1 cellular context compared by ENCODE assay signal in genomic region chr13:82900453-82900852, GRCh38.
TF ChIP-seq lines count a peak whose summit lies in the region.

No MANE protein-coding gene starts in this region.

TF ChIP-seq in H1, 55 proteins besides CTCF, POLR2A, EP300 and RAD21 (continued from another document):
- TF ChIP-seq, protein P1, sequence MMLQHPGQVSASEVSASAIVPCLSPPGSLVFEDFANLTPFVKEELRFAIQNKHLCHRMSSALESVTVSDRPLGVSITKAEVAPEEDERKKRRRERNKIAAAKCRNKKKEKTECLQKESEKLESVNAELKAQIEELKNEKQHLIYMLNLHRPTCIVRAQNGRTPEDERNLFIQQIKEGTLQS (IDR thresholded peaks at IDR 0.05; ENCODE audit: insufficient read depth, low read depth, low read length) = no peak
- TF ChIP-seq, protein P2, sequence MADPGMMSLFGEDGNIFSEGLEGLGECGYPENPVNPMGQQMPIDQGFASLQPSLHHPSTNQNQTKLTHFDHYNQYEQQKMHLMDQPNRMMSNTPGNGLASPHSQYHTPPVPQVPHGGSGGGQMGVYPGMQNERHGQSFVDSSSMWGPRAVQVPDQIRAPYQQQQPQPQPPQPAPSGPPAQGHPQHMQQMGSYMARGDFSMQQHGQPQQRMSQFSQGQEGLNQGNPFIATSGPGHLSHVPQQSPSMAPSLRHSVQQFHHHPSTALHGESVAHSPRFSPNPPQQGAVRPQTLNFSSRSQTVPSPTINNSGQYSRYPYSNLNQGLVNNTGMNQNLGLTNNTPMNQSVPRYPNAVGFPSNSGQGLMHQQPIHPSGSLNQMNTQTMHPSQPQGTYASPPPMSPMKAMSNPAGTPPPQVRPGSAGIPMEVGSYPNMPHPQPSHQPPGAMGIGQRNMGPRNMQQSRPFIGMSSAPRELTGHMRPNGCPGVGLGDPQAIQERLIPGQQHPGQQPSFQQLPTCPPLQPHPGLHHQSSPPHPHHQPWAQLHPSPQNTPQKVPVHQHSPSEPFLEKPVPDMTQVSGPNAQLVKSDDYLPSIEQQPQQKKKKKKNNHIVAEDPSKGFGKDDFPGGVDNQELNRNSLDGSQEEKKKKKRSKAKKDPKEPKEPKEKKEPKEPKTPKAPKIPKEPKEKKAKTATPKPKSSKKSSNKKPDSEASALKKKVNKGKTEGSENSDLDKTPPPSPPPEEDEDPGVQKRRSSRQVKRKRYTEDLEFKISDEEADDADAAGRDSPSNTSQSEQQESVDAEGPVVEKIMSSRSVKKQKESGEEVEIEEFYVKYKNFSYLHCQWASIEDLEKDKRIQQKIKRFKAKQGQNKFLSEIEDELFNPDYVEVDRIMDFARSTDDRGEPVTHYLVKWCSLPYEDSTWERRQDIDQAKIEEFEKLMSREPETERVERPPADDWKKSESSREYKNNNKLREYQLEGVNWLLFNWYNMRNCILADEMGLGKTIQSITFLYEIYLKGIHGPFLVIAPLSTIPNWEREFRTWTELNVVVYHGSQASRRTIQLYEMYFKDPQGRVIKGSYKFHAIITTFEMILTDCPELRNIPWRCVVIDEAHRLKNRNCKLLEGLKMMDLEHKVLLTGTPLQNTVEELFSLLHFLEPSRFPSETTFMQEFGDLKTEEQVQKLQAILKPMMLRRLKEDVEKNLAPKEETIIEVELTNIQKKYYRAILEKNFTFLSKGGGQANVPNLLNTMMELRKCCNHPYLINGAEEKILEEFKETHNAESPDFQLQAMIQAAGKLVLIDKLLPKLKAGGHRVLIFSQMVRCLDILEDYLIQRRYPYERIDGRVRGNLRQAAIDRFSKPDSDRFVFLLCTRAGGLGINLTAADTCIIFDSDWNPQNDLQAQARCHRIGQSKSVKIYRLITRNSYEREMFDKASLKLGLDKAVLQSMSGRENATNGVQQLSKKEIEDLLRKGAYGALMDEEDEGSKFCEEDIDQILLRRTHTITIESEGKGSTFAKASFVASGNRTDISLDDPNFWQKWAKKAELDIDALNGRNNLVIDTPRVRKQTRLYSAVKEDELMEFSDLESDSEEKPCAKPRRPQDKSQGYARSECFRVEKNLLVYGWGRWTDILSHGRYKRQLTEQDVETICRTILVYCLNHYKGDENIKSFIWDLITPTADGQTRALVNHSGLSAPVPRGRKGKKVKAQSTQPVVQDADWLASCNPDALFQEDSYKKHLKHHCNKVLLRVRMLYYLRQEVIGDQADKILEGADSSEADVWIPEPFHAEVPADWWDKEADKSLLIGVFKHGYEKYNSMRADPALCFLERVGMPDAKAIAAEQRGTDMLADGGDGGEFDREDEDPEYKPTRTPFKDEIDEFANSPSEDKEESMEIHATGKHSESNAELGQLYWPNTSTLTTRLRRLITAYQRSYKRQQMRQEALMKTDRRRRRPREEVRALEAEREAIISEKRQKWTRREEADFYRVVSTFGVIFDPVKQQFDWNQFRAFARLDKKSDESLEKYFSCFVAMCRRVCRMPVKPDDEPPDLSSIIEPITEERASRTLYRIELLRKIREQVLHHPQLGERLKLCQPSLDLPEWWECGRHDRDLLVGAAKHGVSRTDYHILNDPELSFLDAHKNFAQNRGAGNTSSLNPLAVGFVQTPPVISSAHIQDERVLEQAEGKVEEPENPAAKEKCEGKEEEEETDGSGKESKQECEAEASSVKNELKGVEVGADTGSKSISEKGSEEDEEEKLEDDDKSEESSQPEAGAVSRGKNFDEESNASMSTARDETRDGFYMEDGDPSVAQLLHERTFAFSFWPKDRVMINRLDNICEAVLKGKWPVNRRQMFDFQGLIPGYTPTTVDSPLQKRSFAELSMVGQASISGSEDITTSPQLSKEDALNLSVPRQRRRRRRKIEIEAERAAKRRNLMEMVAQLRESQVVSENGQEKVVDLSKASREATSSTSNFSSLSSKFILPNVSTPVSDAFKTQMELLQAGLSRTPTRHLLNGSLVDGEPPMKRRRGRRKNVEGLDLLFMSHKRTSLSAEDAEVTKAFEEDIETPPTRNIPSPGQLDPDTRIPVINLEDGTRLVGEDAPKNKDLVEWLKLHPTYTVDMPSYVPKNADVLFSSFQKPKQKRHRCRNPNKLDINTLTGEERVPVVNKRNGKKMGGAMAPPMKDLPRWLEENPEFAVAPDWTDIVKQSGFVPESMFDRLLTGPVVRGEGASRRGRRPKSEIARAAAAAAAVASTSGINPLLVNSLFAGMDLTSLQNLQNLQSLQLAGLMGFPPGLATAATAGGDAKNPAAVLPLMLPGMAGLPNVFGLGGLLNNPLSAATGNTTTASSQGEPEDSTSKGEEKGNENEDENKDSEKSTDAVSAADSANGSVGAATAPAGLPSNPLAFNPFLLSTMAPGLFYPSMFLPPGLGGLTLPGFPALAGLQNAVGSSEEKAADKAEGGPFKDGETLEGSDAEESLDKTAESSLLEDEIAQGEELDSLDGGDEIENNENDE (IDR thresholded peaks at IDR 0.05; ENCODE audit: insufficient replicate concordance, low read length) = no peak
- no peak for TF ChIP-seq SUZ12 (IDR thresholded peaks at IDR 0.05; ENCODE audit: low read length)
- no peak for TF ChIP-seq CBX8 (IDR thresholded peaks at IDR 0.05; ENCODE audit: borderline replicate concordance, low read depth, low read length)
- TF ChIP-seq GTF2F1 (IDR thresholded peaks at IDR 0.05; ENCODE audit: borderline replicate concordance, low read depth, low read length) = no peak
- no peak for TF ChIP-seq MAFK (IDR thresholded peaks at IDR 0.05; ENCODE audit: low read depth, low read length)
- TF ChIP-seq SIRT6 (IDR thresholded peaks at IDR 0.05; ENCODE audit: low read length) = no peak
- no peak for TF ChIP-seq RBBP5 (IDR thresholded peaks at IDR 0.05; ENCODE audit: borderline replicate concordance, low read depth, low read length)
- TF ChIP-seq SP1 (IDR thresholded peaks at IDR 0.05; ENCODE audit: low read depth, low read length) = 0 out of 2 replicates have a peak, but pooled peaks have one; percentile 26
- TF ChIP-seq TEAD4 (IDR thresholded peaks at IDR 0.05; ENCODE audit: low read depth, low read length) = no peak
- TF ChIP-seq YY1 (IDR thresholded peaks at IDR 0.05; ENCODE audit: low read depth, low read length) = no peak
- no peak for TF ChIP-seq EZH2 (IDR thresholded peaks at IDR 0.05; ENCODE audit: low read depth, low read length, severe bottlenecking)
- TF ChIP-seq RFX5 (IDR thresholded peaks at IDR 0.05; ENCODE audit: borderline replicate concordance, low read depth, low read length) = no peak
- 0 out of 2 replicates have a peak, but pooled peaks have one; percentile 33 for TF ChIP-seq POU5F1 (IDR thresholded peaks at IDR 0.05; ENCODE audit: low read depth, low read length)
- peak; percentile 52 for TF ChIP-seq NANOG (IDR thresholded peaks at IDR 0.05; ENCODE audit: insufficient read depth, low read depth, low read length, poor library complexity, severe bottlenecking)
- TF ChIP-seq BCL11A (IDR thresholded peaks at IDR 0.05; ENCODE audit: low read depth in 2 of 2, low read length in 2 of 2) = no peak
- TF ChIP-seq, protein P3, sequence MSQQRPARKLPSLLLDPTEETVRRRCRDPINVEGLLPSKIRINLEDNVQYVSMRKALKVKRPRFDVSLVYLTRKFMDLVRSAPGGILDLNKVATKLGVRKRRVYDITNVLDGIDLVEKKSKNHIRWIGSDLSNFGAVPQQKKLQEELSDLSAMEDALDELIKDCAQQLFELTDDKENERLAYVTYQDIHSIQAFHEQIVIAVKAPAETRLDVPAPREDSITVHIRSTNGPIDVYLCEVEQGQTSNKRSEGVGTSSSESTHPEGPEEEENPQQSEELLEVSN (IDR thresholded peaks at IDR 0.05) = no peak
- TF ChIP-seq TBP (IDR thresholded peaks at IDR 0.05; ENCODE audit: low read depth, low read length) = no peak
- no peak for TF ChIP-seq BRCA1 (IDR thresholded peaks at IDR 0.05; ENCODE audit: low read depth, low read length)
- TF ChIP-seq ASH2L (IDR thresholded peaks at IDR 0.05; ENCODE audit: low read length) = no peak
- no peak for TF ChIP-seq SAP30 (IDR thresholded peaks at IDR 0.05; ENCODE audit: insufficient read depth, insufficient replicate concordance, low read length)
TF ChIP-seq in H1: peak in this region for 3.
